In genomic region chr11:73404048-73404447, GRCh38 we compare ENCODE assay signal across 8 cellular contexts. TPM values are rescaled to one million over a fixed set of nuclear protein-coding genes. Genes with fewer than 3 reads are reported as not detected.
A peak's percentile ranks its signal among the peaks of the same experiment; 100 is the strongest.
DNase-seq lines count a peak whose midpoint lies in the region; ATAC-seq and TF ChIP-seq lines count a peak whose summit lies in the region.

No MANE protein-coding gene starts in this region.

- DNase-seq in CD1c-positive myeloid dendritic cell (ENCODE audit: extremely low spot score) (peak; percentile 84), HT-29 (ENCODE audit: low spot score) (peak; percentile 53), T-helper 17 cell (no peak), glutamatergic neuron (peak; percentile 72), progenitor cell of endocrine pancreas (ENCODE audit: low spot score, unreplicated experiment) (no peak)
- DNase-seq in activated effector memory CD4-positive, alpha-beta T cell treated with anti-CD3 and anti-CD28 coated beads, Interleukin-2, amount 50 U/mL, for 16 hours: no peak
- DNase-seq in stimulated activated CD4-positive, alpha-beta T cell treated with anti-CD3 and anti-CD28 coated beads, Interleukin-4, amount 100 ng/mL, for 1 hour: no peak

- peaks cover 5% of the 10 kb centered on the region for H3K9me3 Mint-ChIP-seq in glutamatergic neuron (ENCODE audit: unreplicated experiment)
- no peaks in the 10 kb centered on the region for H3K9me3 Mint-ChIP-seq in progenitor cell of endocrine pancreas (ENCODE audit: low read depth)

- H3K4me3 Mint-ChIP-seq in T-helper 17 cell (no peak overlapping the region), glutamatergic neuron (ENCODE audit: unreplicated experiment) (peak overlapping the region; percentile 36), progenitor cell of endocrine pancreas (ENCODE audit: low read depth) (no peak overlapping the region)

- peaks cover 10% of the 10 kb centered on the region for H3K36me3 Mint-ChIP-seq in T-helper 17 cell (ENCODE audit: low read depth)
- H3K36me3 Mint-ChIP-seq in glutamatergic neuron (ENCODE audit: unreplicated experiment): peaks cover 3% of the 10 kb centered on the region
- H3K36me3 Mint-ChIP-seq in progenitor cell of endocrine pancreas (ENCODE audit: insufficient read depth): peaks cover 8% of the 10 kb centered on the region

- no peak for ATAC-seq in T-helper 17 cell
- ATAC-seq in GM21576 (IDR thresholded peaks at IDR 0.05; ENCODE audit: unreplicated experiment): no peak

- H3K9me3 ChIP-seq in T-helper 17 cell (ENCODE audit: control insufficient read depth, low read length, poor library complexity, severe bottlenecking): no peaks in the 10 kb centered on the region

- TF ChIP-seq CTCF in glutamatergic neuron (IDR thresholded peaks at IDR 0.05; ENCODE audit: partially characterized antibody, unreplicated experiment) (peak; percentile 39), progenitor cell of endocrine pancreas (IDR thresholded peaks at IDR 0.05; ENCODE audit: unreplicated experiment) (peak; percentile 64)

- H3K4me1 Mint-ChIP-seq in T-helper 17 cell: peaks cover 12% of the 10 kb centered on the region
- H3K4me1 Mint-ChIP-seq in glutamatergic neuron (ENCODE audit: low read depth, unreplicated experiment): no peaks in the 10 kb centered on the region
- H3K4me1 Mint-ChIP-seq in progenitor cell of endocrine pancreas (ENCODE audit: low read depth): no peaks in the 10 kb centered on the region

- no peaks in the 10 kb centered on the region for H3K27me3 Mint-ChIP-seq in T-helper 17 cell
- H3K27me3 Mint-ChIP-seq in glutamatergic neuron (ENCODE audit: unreplicated experiment): peaks cover 3% of the 10 kb centered on the region
- no peaks in the 10 kb centered on the region for H3K27me3 Mint-ChIP-seq in progenitor cell of endocrine pancreas

- H3K27ac Mint-ChIP-seq in T-helper 17 cell: peak overlapping the region; percentile 21
- no peak overlapping the region for H3K27ac Mint-ChIP-seq in glutamatergic neuron (ENCODE audit: unreplicated experiment)
- H3K27ac Mint-ChIP-seq in progenitor cell of endocrine pancreas: no peak overlapping the region

RNA-seq across cellular contexts. Expression of gene RELT, which starts 27.8 kb away (rescaled TPM):
- total RNA-seq in HT-29 (2014; rRNA removed; shearing (Covaris generic)): 20.9 and 21.5 TPM in 2 replicates
- total RNA-seq in T-helper 17 cell: 100 to 1,000 TPM; 139 to 169 TPM
- total RNA-seq in glutamatergic neuron (ENCODE audit: unreplicated experiment): 9.2 TPM
- total RNA-seq in progenitor cell of endocrine pancreas: 5.3 and 5.7 TPM in 2 replicates

Comparison
In these comparisons a context has a peak if more than half of its experiments do, and no peak if none do; other contexts are left out.
1. DNase-seq: peak in CD1c-positive myeloid dendritic cell (single experiment), HT-29 (single experiment) and glutamatergic neuron (single experiment); none in T-helper 17 cell (0 of 3), progenitor cell of endocrine pancreas (single experiment), activated effector memory CD4-positive, alpha-beta T cell treated with anti-CD3 and anti-CD28 coated beads, Interleukin-2, amount 50 U/mL, for 16 hours (single experiment) and stimulated activated CD4-positive, alpha-beta T cell treated with anti-CD3 and anti-CD28 coated beads, Interleukin-4, amount 100 ng/mL, for 1 hour (single experiment).